In genomic region chr10:17644485-17644964, GRCh38 we compare ENCODE assay signal across 8 cellular contexts. TPM values are rescaled to one million over a fixed set of nuclear protein-coding genes. Genes with fewer than 3 reads are reported as not detected.
DNase-seq lines count a peak whose midpoint lies in the region; ATAC-seq, FAIRE-seq and TF ChIP-seq lines count a peak whose summit lies in the region.

No MANE protein-coding gene starts in this region.

- no peak for FAIRE-seq in pancreas (lab: Jason Lieb, UNC)

- DNase-seq in DMS53 treated with DMSO at 0.1 percent for 48 hours (lab: John Stamatoyannopoulos, UW; ENCODE audit: unreplicated experiment), result peak; percentile 58
- peak; percentile 51 for DNase-seq in fibroblast of the aortic adventitia (ENCODE audit: low read depth)
- DNase-seq in pancreas, result peak in 3 of 6 donors; percentile 28 to 40 (median 37)
- no peak for DNase-seq in cortex of kidney (lab: John Stamatoyannopoulos, UW)
- no peak for DNase-seq in NCI-H510A treated with DMSO at 0.1 percent for 48 hours (lab: John Stamatoyannopoulos, UW)

- H3K36me3 ChIP-seq in pancreas, result no peaks in the 10 kb centered on the region

- TF ChIP-seq CTCF in VCaP (conservative IDR thresholded peaks at IDR 0.05) (no peak), fibroblast of the aortic adventitia (IDR thresholded peaks at IDR 0.05; ENCODE audit: insufficient read depth, low read length) (no peak), pancreas (IDR thresholded peaks at IDR 0.05) (no peak)

- peak; percentile 27 for ATAC-seq in GM21360 (IDR thresholded peaks at IDR 0.05; ENCODE audit: unreplicated experiment)
- peak; percentile 7 for ATAC-seq in HG03558 (IDR thresholded peaks at IDR 0.05; ENCODE audit: extremely low read depth, unreplicated experiment)
- ATAC-seq in pancreas, result peak; percentile 33 to 63 (median 49)

- intact Hi-C loops in pancreas (cut with DNase I), result no loop called here

- no peaks in the 10 kb centered on the region for H3K27me3 ChIP-seq in pancreas

- H3K9me3 ChIP-seq in pancreas, result no peaks in the 10 kb centered on the region

- peak overlapping the region; percentile 98 for H3K27ac ChIP-seq in VCaP
- H3K27ac ChIP-seq in pancreas, result peak overlapping the region; percentile 96 to 99 (median 98)

- WGBS in pancreas, 2 donors, result 1% methylated on average over 9 of the region's 9 CpGs

- peaks cover 15 to 27% (median 26%) of the 10 kb centered on the region in 3 donors for H3K4me1 ChIP-seq in pancreas

- H3K4me3 ChIP-seq in fibroblast of the aortic adventitia (ENCODE audit: low read depth, low read length) (peak overlapping the region; percentile 84), pancreas (peak overlapping the region; percentile 68 to 91 (median 78))

RNA-seq across cellular contexts. Expression of gene STAM, which starts 0.6 kb away (rescaled TPM):
- 32.0 and 40.6 TPM in 2 replicates for total RNA-seq in fibroblast of the aortic adventitia (ENCODE audit: low replicate concordance)
- total RNA-seq in pancreas, result 10 to 100 TPM in 4 of 6 donors, 1 to 10 TPM in 2; 8.4 to 15.4 (median 12.2) TPM
- polyA plus RNA-seq in pancreas, result 1 to 10 TPM; 5.4 to 7.7 TPM

RNA-seq across cellular contexts. Expression of gene HACD1, which starts 27.4 kb away (rescaled TPM):
- 7.0 and 18.4 TPM in 2 replicates for total RNA-seq in fibroblast of the aortic adventitia (ENCODE audit: low replicate concordance)
- 1 to 10 TPM in 4 of 6 donors, under 1 TPM in 2; 0.46 to 8.2 (median 2.8) TPM for total RNA-seq in pancreas
- 1 to 10 TPM; 3.7 to 6.0 TPM for polyA plus RNA-seq in pancreas

Comparison
In these comparisons a context has a peak if more than half of its experiments do, and no peak if none do; other contexts are left out.
1. DNase-seq: peak in DMS53 treated with DMSO at 0.1 percent for 48 hours (single experiment) and fibroblast of the aortic adventitia (single experiment); none in cortex of kidney (single experiment) and NCI-H510A treated with DMSO at 0.1 percent for 48 hours (single experiment).
2. Peak in every context shown above with its lines, with median percentiles within 50 percentile points of each other: ATAC-seq.